Comparison of ENCODE assay signal across 2 cellular contexts in genomic region chr6:3244832-3245161, GRCh38.
TF ChIP-seq lines count a peak whose summit lies in the region.
"Not testable (repeated sequence)": the region's sequence is repeated elsewhere in the genome, so short reads cannot be mapped to it uniquely, and the experiment has no call there.

No MANE protein-coding gene starts in this region.

TF ChIP-seq in K562, 482 proteins besides CTCF, POLR2A, EP300 and RAD21:
- TF ChIP-seq CEBPB (tag; IDR thresholded peaks at IDR 0.05) (peak; percentile 76), ZNF384 (IDR thresholded peaks at IDR 0.05; ENCODE audit: low read depth, low read length) (0 out of 2 replicates have a peak, but pooled peaks have one; percentile 16), CEBPG (CRISPR knock-in tag; IDR thresholded peaks at IDR 0.05) (peak; percentile 66), CEBPG (tag; conservative IDR thresholded peaks at IDR 0.05 in 1 of 2, IDR thresholded peaks at IDR 0.05 in 1 of 2) (peak; percentile 42 to 43; a peak in 2 of 4 replicates), ATF3 (IDR thresholded peaks at IDR 0.05) (peak; percentile 50)
- TF ChIP-seq ATF3 (CRISPR knock-in tag; conservative IDR thresholded peaks at IDR 0.05): not testable (repeated sequence)

TF ChIP-seq in HepG2, 621 proteins besides CTCF, POLR2A, EP300 and RAD21:
- TF ChIP-seq ZNF770 (CRISPR knock-in tag; IDR thresholded peaks at IDR 0.05) (peak; percentile 69), ATF7 (IDR thresholded peaks at IDR 0.05) (peak; percentile 22; the same call in 1 of the 2 replicates)
- not testable (repeated sequence) for TF ChIP-seq ATF7 (CRISPR knock-in tag; IDR thresholded peaks at IDR 0.05)
